ENCODE assay signal across 1 cellular context in the genomic region with DNA sequence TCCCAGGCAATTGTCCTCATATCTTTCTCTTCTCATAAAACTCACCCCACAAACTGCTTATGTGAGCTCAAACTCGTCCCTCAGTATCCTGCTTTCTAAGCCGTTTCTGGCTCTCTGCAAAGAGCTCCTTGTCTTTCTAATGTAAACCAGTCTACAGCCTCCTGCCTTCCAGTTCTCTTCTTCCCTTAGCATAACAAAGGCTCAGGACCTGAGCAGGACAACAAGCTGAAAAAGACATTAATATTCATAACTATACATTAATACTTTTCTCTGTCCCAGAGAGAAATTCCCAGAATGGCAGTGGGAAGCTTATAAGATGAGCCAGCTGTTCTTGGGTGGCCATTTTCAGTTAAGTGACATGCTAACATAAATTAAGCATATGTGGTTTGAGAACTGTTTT.
TF ChIP-seq lines count a peak whose summit lies in the region.

No MANE protein-coding gene starts in this region.

TF ChIP-seq in GM23338, 12 proteins besides CTCF, POLR2A, EP300 and RAD21 (continued from another document):
- TF ChIP-seq, protein P1, sequence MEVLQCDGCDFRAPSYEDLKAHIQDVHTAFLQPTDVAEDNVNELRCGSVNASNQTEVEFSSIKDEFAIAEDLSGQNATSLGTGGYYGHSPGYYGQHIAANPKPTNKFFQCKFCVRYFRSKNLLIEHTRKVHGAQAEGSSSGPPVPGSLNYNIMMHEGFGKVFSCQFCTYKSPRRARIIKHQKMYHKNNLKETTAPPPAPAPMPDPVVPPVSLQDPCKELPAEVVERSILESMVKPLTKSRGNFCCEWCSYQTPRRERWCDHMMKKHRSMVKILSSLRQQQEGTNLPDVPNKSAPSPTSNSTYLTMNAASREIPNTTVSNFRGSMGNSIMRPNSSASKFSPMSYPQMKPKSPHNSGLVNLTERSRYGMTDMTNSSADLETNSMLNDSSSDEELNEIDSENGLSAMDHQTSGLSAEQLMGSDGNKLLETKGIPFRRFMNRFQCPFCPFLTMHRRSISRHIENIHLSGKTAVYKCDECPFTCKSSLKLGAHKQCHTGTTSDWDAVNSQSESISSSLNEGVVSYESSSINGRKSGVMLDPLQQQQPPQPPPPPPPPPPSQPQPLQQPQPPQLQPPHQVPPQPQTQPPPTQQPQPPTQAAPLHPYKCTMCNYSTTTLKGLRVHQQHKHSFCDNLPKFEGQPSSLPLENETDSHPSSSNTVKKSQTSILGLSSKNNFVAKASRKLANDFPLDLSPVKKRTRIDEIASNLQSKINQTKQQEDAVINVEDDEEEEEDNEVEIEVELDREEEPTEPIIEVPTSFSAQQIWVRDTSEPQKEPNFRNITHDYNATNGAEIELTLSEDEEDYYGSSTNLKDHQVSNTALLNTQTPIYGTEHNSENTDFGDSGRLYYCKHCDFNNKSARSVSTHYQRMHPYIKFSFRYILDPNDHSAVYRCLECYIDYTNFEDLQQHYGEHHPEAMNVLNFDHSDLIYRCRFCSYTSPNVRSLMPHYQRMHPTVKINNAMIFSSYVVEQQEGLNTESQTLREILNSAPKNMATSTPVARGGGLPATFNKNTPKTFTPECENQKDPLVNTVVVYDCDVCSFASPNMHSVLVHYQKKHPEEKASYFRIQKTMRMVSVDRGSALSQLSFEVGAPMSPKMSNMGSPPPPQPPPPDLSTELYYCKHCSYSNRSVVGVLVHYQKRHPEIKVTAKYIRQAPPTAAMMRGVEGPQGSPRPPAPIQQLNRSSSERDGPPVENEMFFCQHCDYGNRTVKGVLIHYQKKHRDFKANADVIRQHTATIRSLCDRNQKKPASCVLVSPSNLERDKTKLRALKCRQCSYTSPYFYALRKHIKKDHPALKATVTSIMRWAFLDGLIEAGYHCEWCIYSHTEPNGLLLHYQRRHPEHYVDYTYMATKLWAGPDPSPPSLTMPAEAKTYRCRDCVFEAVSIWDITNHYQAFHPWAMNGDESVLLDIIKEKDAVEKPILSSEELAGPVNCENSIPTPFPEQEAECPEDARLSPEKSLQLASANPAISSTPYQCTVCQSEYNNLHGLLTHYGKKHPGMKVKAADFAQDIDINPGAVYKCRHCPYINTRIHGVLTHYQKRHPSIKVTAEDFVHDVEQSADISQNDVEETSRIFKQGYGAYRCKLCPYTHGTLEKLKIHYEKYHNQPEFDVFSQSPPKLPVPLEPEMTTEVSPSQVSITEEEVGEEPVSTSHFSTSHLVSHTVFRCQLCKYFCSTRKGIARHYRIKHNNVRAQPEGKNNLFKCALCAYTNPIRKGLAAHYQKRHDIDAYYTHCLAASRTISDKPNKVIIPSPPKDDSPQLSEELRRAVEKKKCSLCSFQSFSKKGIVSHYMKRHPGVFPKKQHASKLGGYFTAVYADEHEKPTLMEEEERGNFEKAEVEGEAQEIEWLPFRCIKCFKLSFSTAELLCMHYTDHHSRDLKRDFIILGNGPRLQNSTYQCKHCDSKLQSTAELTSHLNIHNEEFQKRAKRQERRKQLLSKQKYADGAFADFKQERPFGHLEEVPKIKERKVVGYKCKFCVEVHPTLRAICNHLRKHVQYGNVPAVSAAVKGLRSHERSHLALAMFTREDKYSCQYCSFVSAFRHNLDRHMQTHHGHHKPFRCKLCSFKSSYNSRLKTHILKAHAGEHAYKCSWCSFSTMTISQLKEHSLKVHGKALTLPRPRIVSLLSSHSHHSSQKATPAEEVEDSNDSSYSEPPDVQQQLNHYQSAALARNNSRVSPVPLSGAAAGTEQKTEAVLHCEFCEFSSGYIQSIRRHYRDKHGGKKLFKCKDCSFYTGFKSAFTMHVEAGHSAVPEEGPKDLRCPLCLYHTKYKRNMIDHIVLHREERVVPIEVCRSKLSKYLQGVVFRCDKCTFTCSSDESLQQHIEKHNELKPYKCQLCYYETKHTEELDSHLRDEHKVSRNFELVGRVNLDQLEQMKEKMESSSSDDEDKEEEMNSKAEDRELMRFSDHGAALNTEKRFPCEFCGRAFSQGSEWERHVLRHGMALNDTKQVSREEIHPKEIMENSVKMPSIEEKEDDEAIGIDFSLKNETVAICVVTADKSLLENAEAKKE (CRISPR knock-in tag; IDR thresholded peaks at IDR 0.05) = peak; percentile 82
- TF ChIP-seq CREB1 (CRISPR knock-in tag; IDR thresholded peaks at IDR 0.05; ENCODE audit: low read depth) (no peak), JUNB (IDR thresholded peaks at IDR 0.05; ENCODE audit: unreplicated experiment) (no peak), EZH2phosphoT487 (IDR thresholded peaks at IDR 0.05; ENCODE audit: unreplicated experiment) (no peak)
- TF ChIP-seq, protein P2, sequence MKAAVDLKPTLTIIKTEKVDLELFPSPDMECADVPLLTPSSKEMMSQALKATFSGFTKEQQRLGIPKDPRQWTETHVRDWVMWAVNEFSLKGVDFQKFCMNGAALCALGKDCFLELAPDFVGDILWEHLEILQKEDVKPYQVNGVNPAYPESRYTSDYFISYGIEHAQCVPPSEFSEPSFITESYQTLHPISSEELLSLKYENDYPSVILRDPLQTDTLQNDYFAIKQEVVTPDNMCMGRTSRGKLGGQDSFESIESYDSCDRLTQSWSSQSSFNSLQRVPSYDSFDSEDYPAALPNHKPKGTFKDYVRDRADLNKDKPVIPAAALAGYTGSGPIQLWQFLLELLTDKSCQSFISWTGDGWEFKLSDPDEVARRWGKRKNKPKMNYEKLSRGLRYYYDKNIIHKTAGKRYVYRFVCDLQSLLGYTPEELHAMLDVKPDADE (IDR thresholded peaks at IDR 0.05) = no peak
TF ChIP-seq in GM23338: peak in this region for 2.
